ENCODE assay signal across 21 cellular contexts in the genomic region with DNA sequence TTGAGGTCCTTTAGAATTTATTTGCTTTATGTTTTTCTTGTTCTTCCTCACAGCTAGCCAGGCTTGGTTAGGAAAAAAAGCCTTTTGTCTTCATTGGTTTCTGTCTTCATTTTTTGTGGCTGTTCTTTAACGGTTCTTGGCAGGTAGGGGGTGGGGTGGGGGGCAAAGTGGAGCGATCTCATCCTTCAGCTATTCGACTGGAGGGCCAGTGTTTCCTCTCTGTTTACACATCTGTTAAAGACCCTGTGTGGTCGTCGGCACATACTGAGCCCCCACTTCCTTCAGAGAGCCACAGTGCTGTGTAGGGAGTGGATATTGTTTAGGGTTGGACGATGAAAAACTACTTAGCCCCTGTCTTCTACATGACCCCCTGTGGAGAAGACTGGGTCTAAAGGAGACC. TPM values are rescaled to one million over a fixed set of nuclear protein-coding genes. Genes with fewer than 3 reads are reported as not detected.
DNase-seq lines count a peak whose midpoint lies in the region; ATAC-seq and TF ChIP-seq lines count a peak whose summit lies in the region.
"Had no signal": no experiment of that assay in that cellular context is flagged by ENCODE, and none has a peak within 500 bp of the region (broad histone marks: within the 10 kb centered on the region; RNA-seq: fewer than 3 reads in every experiment).

No MANE protein-coding gene starts in this region.

- BruUV-seq in A673 (replicated peaks; lab: Mats Ljungman, UMichigan) = no TSS peak

- H3K27me3 Mint-ChIP-seq in brain (no peaks in the 10 kb centered on the region), immature natural killer cell (ENCODE audit: low read depth in 3 of 3) (no peaks in the 10 kb centered on the region)
- H3K27me3 Mint-ChIP-seq: activated CD4-positive, alpha-beta T cell treated with anti-CD3 and anti-CD28 coated beads, Interleukin-2, amount 10 ng/mL, durations not matched to agents 24 days and 14 days; CD4-positive, alpha-beta T cell had no signal

- intact Hi-C loops in A673 (cut with micrococcal nuclease; ENCODE audit: unreplicated experiment) = loop anchor here (10.0 kb wide), 1 partner anchor 859 kb away; no protein-coding TSS in a partner anchor

- ATAC-seq in GM19351 (IDR thresholded peaks at IDR 0.05; ENCODE audit: unreplicated experiment) = no peak
- ATAC-seq: natural killer cell had no signal

- H3K4me3 Mint-ChIP-seq in brain (no peak overlapping the region), immature natural killer cell (no peak overlapping the region)
- H3K4me3 Mint-ChIP-seq: activated CD4-positive, alpha-beta T cell treated with anti-CD3 and anti-CD28 coated beads, Interleukin-2, amount 10 ng/mL, durations not matched to agents 24 days and 14 days; CD4-positive, alpha-beta T cell; natural killer cell had no signal

- H3K36me3 Mint-ChIP-seq in brain (peaks cover 60% of the 10 kb centered on the region), immature natural killer cell (peaks cover 43 to 75% (median 49%) of the 10 kb centered on the region in 3 donors)

- H3K27ac Mint-ChIP-seq in brain (peak overlapping the region in 4 of 5 experiments; percentile 47 to 75 (median 59)), immature natural killer cell (no peak overlapping the region)
- H3K27ac Mint-ChIP-seq: activated CD4-positive, alpha-beta T cell treated with anti-CD3 and anti-CD28 coated beads, Interleukin-2, amount 10 ng/mL, durations not matched to agents 24 days and 14 days; CD4-positive, alpha-beta T cell had no signal

- H3K9me3 Mint-ChIP-seq in brain = no peaks in the 10 kb centered on the region
- H3K9me3 Mint-ChIP-seq in immature natural killer cell = no peaks in the 10 kb centered on the region
- H3K9me3 Mint-ChIP-seq: activated CD4-positive, alpha-beta T cell treated with anti-CD3 and anti-CD28 coated beads, Interleukin-2, amount 10 ng/mL, durations not matched to agents 24 days and 14 days; CD4-positive, alpha-beta T cell; natural killer cell had no signal

- H3K4me1 ChIP-seq in A673 (ENCODE audit: insufficient read depth, low read length, poor library complexity, severe bottlenecking) = peaks cover 40% of the 10 kb centered on the region
- H3K4me1 ChIP-seq in HUES6 (ENCODE audit: control insufficient read depth, insufficient read depth, low read length) = peaks cover 26% of the 10 kb centered on the region

- no peaks in the 10 kb centered on the region for H3K27me3 ChIP-seq in A673 (replicated peaks; ENCODE audit: insufficient read depth, low read depth, low read length, poor library complexity)
- no peaks in the 10 kb centered on the region for H3K27me3 ChIP-seq in HUES6 (ENCODE audit: control insufficient read depth, insufficient read depth, low read length)
- H3K27me3 ChIP-seq: esophagus squamous epithelium had no signal

- H3K27ac ChIP-seq in A673 (ENCODE audit: low read depth, low read length, poor library complexity, severe bottlenecking) (no peak overlapping the region), HUES6 (ENCODE audit: low read depth, low read length) (peak overlapping the region; percentile 64)
- H3K27ac ChIP-seq: left ventricle myocardium inferior had no signal

- peak overlapping the region; percentile 29 for H3K9ac ChIP-seq in HUES6 (ENCODE audit: low read length)

- H3K4me1 Mint-ChIP-seq in brain (peaks cover 32% of the 10 kb centered on the region), immature natural killer cell (no peaks in the 10 kb centered on the region)
- H3K4me1 Mint-ChIP-seq: activated CD4-positive, alpha-beta T cell treated with anti-CD3 and anti-CD28 coated beads, Interleukin-2, amount 10 ng/mL, durations not matched to agents 24 days and 14 days had no signal

- peak; percentile 26 for DNase-seq in A673 (ENCODE audit: low spot score)
- peak; percentile 91 for DNase-seq in islet precursor cell
- no peak for DNase-seq in putamen (ENCODE audit: low spot score)
- DNase-seq in immature natural killer cell = no peak
- no peak for DNase-seq in mucosa of gallbladder (ENCODE audit: low spot score)
- DNase-seq: activated CD4-positive, alpha-beta T cell treated with anti-CD3 and anti-CD28 coated beads, Interleukin-2, amount 10 ng/mL, durations not matched to agents 24 days and 14 days; activated naive CD4-positive, alpha-beta T cell treated with Interleukin-2 at 50 U/mL for 16 hours; CD4-positive, alpha-beta T cell; DND-41; esophagus squamous epithelium; head of caudate nucleus; left ventricle myocardium inferior; natural killer cell; NCI-H2227 treated with DMSO at 0.1 percent for 48 hours; SHP77; stimulated activated CD4-positive, alpha-beta T cell treated with anti-CD3 and anti-CD28 coated beads, Interleukin-15, amount 100 ng/mL, for 24 hours; stimulated activated naive CD4-positive, alpha-beta T cell treated with Interleukin-2 at 50 U/mL for 16 hours; T-helper 9 cell had no signal

- POLR2A ChIA-PET in A673 (lab: Charles Lee; ENCODE audit: low non-redundant PET) = no interaction called here

- CTCF ChIA-PET in A673 (lab: Charles Lee) = interaction anchor here (0.6 kb wide), 1 partner anchor 263 kb away, joined by 7 read pairs; no protein-coding TSS in a partner anchor

- H3K36me3 ChIP-seq in A673 (ENCODE audit: insufficient read depth, low read length, poor library complexity, severe bottlenecking) (peaks cover 5% of the 10 kb centered on the region), HUES6 (ENCODE audit: control insufficient read depth, insufficient read depth, low read length) (peaks cover 10% of the 10 kb centered on the region)

- H3K9me3 ChIP-seq in A673 (ENCODE audit: low read depth, low read length, poor library complexity, severe bottlenecking) = no peaks in the 10 kb centered on the region
- H3K9me3 ChIP-seq in HUES6 (ENCODE audit: control insufficient read depth, insufficient read depth, low read depth, low read length) = no peaks in the 10 kb centered on the region
- H3K9me3 ChIP-seq: esophagus squamous epithelium, left ventricle myocardium inferior had no signal

- TF ChIP-seq CTCF in A673 (conservative IDR thresholded peaks at IDR 0.05; ENCODE audit: low read depth, low read length) = no peak
- TF ChIP-seq CTCF in brain (conservative IDR thresholded peaks at IDR 0.05) = no peak

- H3K4me3 ChIP-seq in A673 (ENCODE audit: low read depth, low read length, poor library complexity, severe bottlenecking) = no peak overlapping the region
- H3K4me3 ChIP-seq in HUES6 (ENCODE audit: low read depth, low read length) = no peak overlapping the region
- H3K4me3 ChIP-seq: esophagus squamous epithelium, left ventricle myocardium inferior had no signal

RNA-seq across cellular contexts. Expression of a gene that starts 28.9 kb away (rescaled TPM):
- total RNA-seq in A673 (2021) (21.9 and 22.9 TPM in 2 replicates), mucosa of gallbladder (18.6 TPM)
- polyA plus RNA-seq in brain (ENCODE audit: insufficient read depth, low read depth, low replicate concordance) (19.6 TPM), immature natural killer cell (10 to 100 TPM; 48.5 to 60.8 (median 50.1) TPM)

Comparison
In these comparisons a context has a peak if more than half of its experiments do, and no peak if none do; other contexts are left out.
1. DNase-seq: peak in A673 (single experiment) and islet precursor cell (single experiment); none in putamen (single experiment), immature natural killer cell (0 of 3) and mucosa of gallbladder (single experiment).
2. H3K27ac Mint-ChIP-seq: peak in brain (4 of 5); none in immature natural killer cell (0 of 6).